In genomic region chr1:52702886-52703787, GRCh38 we compare ENCODE assay signal across 8 cellular contexts. TPM values are rescaled to one million over a fixed set of nuclear protein-coding genes. Genes with fewer than 3 reads are reported as not detected.
DNase-seq lines count a peak whose midpoint lies in the region; ATAC-seq and TF ChIP-seq lines count a peak whose summit lies in the region.

No MANE protein-coding gene starts in this region.

- H3K27me3 ChIP-seq in BE2C = no peaks in the 10 kb centered on the region
- no peaks in the 10 kb centered on the region for H3K27me3 ChIP-seq in esophagus squamous epithelium
- no peaks in the 10 kb centered on the region for H3K27me3 ChIP-seq in muscle layer of colon (ENCODE audit: control insufficient read depth in 1 of 2, insufficient read depth in 2 of 2, low read length in 2 of 2)

- DNase-seq in BE2C = peak; percentile 87
- DNase-seq in OCI-M1 (lab: John Stamatoyannopoulos, UW) = peak; percentile 94
- DNase-seq in activated T-helper 1 cell treated with Interleukin-2 at 50 U/mL for 16 hours (ENCODE audit: low read depth) = peak; percentile 63
- peak; percentile 80 for DNase-seq in esophagus squamous epithelium (lab: John Stamatoyannopoulos, UW)
- DNase-seq in stimulated activated CD8-positive, alpha-beta memory T cell treated with anti-CD3 and anti-CD28 coated beads, Interleukin-4, amount 100 ng/mL, for 48 hours = peak; percentile 84

- no peak for TF ChIP-seq CTCF in BE2C (IDR thresholded peaks at IDR 0.05; ENCODE audit: low read depth, low read length)
- no peak for TF ChIP-seq CTCF in esophagus squamous epithelium (IDR thresholded peaks at IDR 0.05)

- ATAC-seq in GM19397 (IDR thresholded peaks at IDR 0.05; ENCODE audit: unreplicated experiment) (peak; percentile 82), HG03571 (IDR thresholded peaks at IDR 0.05; ENCODE audit: unreplicated experiment) (peak; percentile 87)

- H3K36me3 ChIP-seq in BE2C (no peaks in the 10 kb centered on the region), esophagus squamous epithelium (no peaks in the 10 kb centered on the region), muscle layer of colon (ENCODE audit: insufficient read depth, low read length) (no peaks in the 10 kb centered on the region)

- peak overlapping the region; percentile 77 to 91 (median 84) for H3K27ac ChIP-seq in esophagus squamous epithelium
- H3K27ac ChIP-seq in muscle layer of colon (ENCODE audit: low read depth, low read length) = peak overlapping the region; percentile 85

- intact Hi-C loops in esophagus squamous epithelium (cut with DNase I) = loop anchor here (10.0 kb wide), 1 partner anchor 482 kb away; no protein-coding TSS in a partner anchor

- TF ChIP-seq POLR2A in esophagus squamous epithelium (IDR thresholded peaks at IDR 0.05) = peak in 1 of 4 donors; percentile 46

- H3K9ac ChIP-seq in muscle layer of colon (ENCODE audit: low read length) = peak overlapping the region; percentile 82

- H3K9me3 ChIP-seq in BE2C = no peaks in the 10 kb centered on the region
- no peaks in the 10 kb centered on the region for H3K9me3 ChIP-seq in esophagus squamous epithelium
- H3K9me3 ChIP-seq in muscle layer of colon (ENCODE audit: low read length) = no peaks in the 10 kb centered on the region

- H3K4me1 ChIP-seq in BE2C (no peaks in the 10 kb centered on the region), esophagus squamous epithelium (peaks cover 9 to 43% (median 11%) of the 10 kb centered on the region in 3 donors), muscle layer of colon (ENCODE audit: insufficient read depth, low read length) (peaks cover 24% of the 10 kb centered on the region)

- 6 to 7% methylated on average over 16 to 20 of the region's 35 CpGs for WGBS in esophagus squamous epithelium, 2 donors

- H3K4me3 ChIP-seq in BE2C (ENCODE audit: low read depth, low read length) = peak overlapping the region; percentile 50
- peak overlapping the region; percentile 42 to 73 (median 55) for H3K4me3 ChIP-seq in esophagus squamous epithelium
- H3K4me3 ChIP-seq in muscle layer of colon (ENCODE audit: low read depth in 1 of 2, low read length in 2 of 2) = peak overlapping the region; percentile 22 to 86

RNA-seq across cellular contexts. Expression of gene COA7, which starts 5.0 kb away (rescaled TPM):
- 30.9 TPM for polyA plus RNA-seq in BE2C (2012; ENCODE audit: insufficient read depth, insufficient read length, low read depth)
- 10 to 100 TPM; 11.2 to 13.5 (median 12.3) TPM for total RNA-seq in esophagus squamous epithelium

RNA-seq across cellular contexts. Expression of gene ZYG11B, which starts 23.1 kb away (rescaled TPM):
- 2.6 TPM for polyA plus RNA-seq in BE2C (2012; ENCODE audit: insufficient read depth, insufficient read length, low read depth)
- 10 to 100 TPM; 13.9 to 27.8 (median 18.4) TPM for total RNA-seq in esophagus squamous epithelium

Comparison
In these comparisons a context has a peak if more than half of its experiments do, and no peak if none do; other contexts are left out.
1. Peak in every context shown above with its lines: DNase-seq, ATAC-seq, H3K4me3 ChIP-seq and H3K27ac ChIP-seq.